In the genomic region with DNA sequence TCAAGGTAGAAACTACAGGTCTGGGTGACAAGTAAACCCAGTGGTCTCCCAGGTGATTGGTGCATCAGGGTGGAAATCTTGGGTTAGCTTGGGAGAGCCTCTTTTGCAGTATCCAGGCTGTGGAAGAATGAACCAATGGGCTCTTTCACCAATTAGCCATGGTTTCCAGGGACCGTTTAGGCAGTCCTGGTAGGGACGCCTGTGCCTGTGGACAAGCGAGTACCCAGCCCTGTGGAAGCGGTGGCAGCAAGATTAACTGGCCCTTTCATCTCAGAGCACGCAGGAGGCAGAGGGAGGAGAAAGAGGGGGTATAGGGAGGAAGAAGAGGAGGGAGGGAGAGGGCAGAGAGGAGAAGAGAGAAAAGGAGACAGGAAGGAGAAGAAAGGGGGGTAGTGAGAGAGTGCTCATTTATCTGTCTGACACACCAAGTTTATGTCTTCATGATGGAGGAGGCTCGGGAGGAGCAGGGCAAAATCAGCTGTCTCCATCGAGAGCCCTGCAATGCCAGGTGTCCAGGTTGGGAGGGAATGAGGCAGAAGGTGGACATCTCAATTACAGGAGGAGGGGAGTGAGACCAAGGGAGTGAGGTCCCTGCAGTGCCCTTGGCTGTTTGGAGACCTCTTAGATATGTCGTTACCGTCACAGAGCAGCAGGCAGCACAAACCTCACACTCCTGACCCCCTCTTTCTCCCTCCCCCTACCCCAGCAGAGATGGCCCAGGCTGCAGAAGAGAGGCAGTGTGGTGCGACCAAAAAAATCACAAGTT, we compare ENCODE assay signal across 18 cellular contexts. TPM values are rescaled to one million over a fixed set of nuclear protein-coding genes. Genes with fewer than 3 reads are reported as not detected.
DNase-seq lines count a peak whose midpoint lies in the region; ATAC-seq and TF ChIP-seq lines count a peak whose summit lies in the region.
"Had no signal": no experiment of that assay in that cellular context is flagged by ENCODE, and none has a peak within 500 bp of the region (broad histone marks: within the 10 kb centered on the region; RNA-seq: fewer than 3 reads in every experiment).

No MANE protein-coding gene starts in this region.

- H3K4me3 ChIP-seq in H7 (ENCODE audit: insufficient read depth, low read depth, low read length), result no peak overlapping the region
- no peak overlapping the region for H3K4me3 ChIP-seq in sigmoid colon
- H3K4me3 ChIP-seq: SJCRH30 had no signal

- H3K9me3 Mint-ChIP-seq in endothelial cell (ENCODE audit: unreplicated experiment), result no peaks in the 10 kb centered on the region
- no peaks in the 10 kb centered on the region for H3K9me3 Mint-ChIP-seq in activated naive CD4-positive, alpha-beta T cell treated with anti-CD3 and anti-CD28 coated beads, Interleukin-2, amount 10 ng/mL, durations not matched to agents 7 days and 5 days
- H3K9me3 Mint-ChIP-seq: CD4-positive, alpha-beta memory T cell; HFFc6 had no signal

- peak overlapping the region; percentile 13 for H3K27ac Mint-ChIP-seq in endothelial cell (ENCODE audit: unreplicated experiment)
- no peak overlapping the region for H3K27ac Mint-ChIP-seq in activated naive CD4-positive, alpha-beta T cell treated with anti-CD3 and anti-CD28 coated beads, Interleukin-2, amount 10 ng/mL, durations not matched to agents 7 days and 5 days
- H3K27ac Mint-ChIP-seq: CD4-positive, alpha-beta memory T cell; HFFc6 had no signal

- peaks cover 9% of the 10 kb centered on the region for H3K27me3 Mint-ChIP-seq in endothelial cell (ENCODE audit: unreplicated experiment)
- peaks cover 72% of the 10 kb centered on the region for H3K27me3 Mint-ChIP-seq in activated naive CD4-positive, alpha-beta T cell treated with anti-CD3 and anti-CD28 coated beads, Interleukin-2, amount 10 ng/mL, durations not matched to agents 7 days and 5 days

- H3K9me3 ChIP-seq in sigmoid colon, result no peaks in the 10 kb centered on the region
- H3K9me3 ChIP-seq: BE2C, SJCRH30 had no signal

- no peaks in the 10 kb centered on the region for H3K36me3 ChIP-seq in H7 (replicated peaks; ENCODE audit: control insufficient read depth, insufficient read depth, low read length)
- H3K36me3 ChIP-seq in sigmoid colon, result no peaks in the 10 kb centered on the region
- H3K36me3 ChIP-seq: BE2C, SJCRH30 had no signal

- H3K4me3 Mint-ChIP-seq in endothelial cell (ENCODE audit: unreplicated experiment), result no peak overlapping the region
- H3K4me3 Mint-ChIP-seq in activated naive CD4-positive, alpha-beta T cell treated with anti-CD3 and anti-CD28 coated beads, Interleukin-2, amount 10 ng/mL, durations not matched to agents 7 days and 5 days, result no peak overlapping the region
- H3K4me3 Mint-ChIP-seq: CD4-positive, alpha-beta memory T cell; HFFc6 had no signal

- no peak for ATAC-seq in HG02763 (IDR thresholded peaks at IDR 0.05; ENCODE audit: unreplicated experiment)

- no peak for TF ChIP-seq EP300 in sigmoid colon (IDR thresholded peaks at IDR 0.05)

- intact Hi-C loops in sigmoid colon (cut with DNase I), result no loop called here

- H3K36me3 Mint-ChIP-seq in endothelial cell (ENCODE audit: low read depth, unreplicated experiment), result no peaks in the 10 kb centered on the region
- H3K36me3 Mint-ChIP-seq in activated naive CD4-positive, alpha-beta T cell treated with anti-CD3 and anti-CD28 coated beads, Interleukin-2, amount 10 ng/mL, durations not matched to agents 7 days and 5 days, result no peaks in the 10 kb centered on the region
- H3K36me3 Mint-ChIP-seq: CD4-positive, alpha-beta memory T cell had no signal

- peaks cover 14% of the 10 kb centered on the region for H3K4me1 Mint-ChIP-seq in endothelial cell (ENCODE audit: unreplicated experiment)
- H3K4me1 Mint-ChIP-seq in activated naive CD4-positive, alpha-beta T cell treated with anti-CD3 and anti-CD28 coated beads, Interleukin-2, amount 10 ng/mL, durations not matched to agents 7 days and 5 days, result peaks cover 5% of the 10 kb centered on the region

- CTCF ChIA-PET in activated naive CD4-positive, alpha-beta T cell treated with anti-CD3 and anti-CD28 coated beads, Interleukin-2, amount 10 ng/mL, durations not matched to agents 7 days and 5 days (lab: Charles Lee), result interaction anchor here (0.7 to 1.1 kb wide), 3 partner anchors 11 to 435 kb away, joined by 3 to 7 read pairs (median 4); no protein-coding TSS in a partner anchor

- peaks cover 0 to 8% (median 8%) of the 10 kb centered on the region in 4 donors for H3K4me1 ChIP-seq in sigmoid colon

- TF ChIP-seq CTCF in endothelial cell (IDR thresholded peaks at IDR 0.05; ENCODE audit: unreplicated experiment) (no peak), sigmoid colon (IDR thresholded peaks at IDR 0.05) (no peak)

- no peak overlapping the region for H3K27ac ChIP-seq in sigmoid colon
- H3K27ac ChIP-seq: SJCRH30 had no signal

- DNase-seq in H7 (peak; percentile 21), NCI-H69 (lab: John Stamatoyannopoulos, UW) (peak; percentile 52), endothelial cell (ENCODE audit: low spot score) (no peak), sigmoid colon (peak; percentile 17)
- no peak for DNase-seq in stimulated activated naive CD4-positive, alpha-beta T cell (lab: John Stamatoyannopoulos, UW)
- no peak for DNase-seq in activated naive CD4-positive, alpha-beta T cell treated with anti-CD3 and anti-CD28 coated beads, Interleukin-2, amount 10 ng/mL, durations not matched to agents 7 days and 5 days
- DNase-seq: BE2C; CD4-positive, alpha-beta memory T cell; DMS79 treated with DMSO at 0.1 percent for 48 hours; GF-D8; HFFc6; KBM-7; NCI-H1092 treated with DMSO at 0.1 percent for 48 hours; NCI-H1694; NCI-H446 treated with DMSO at 0.1 percent for 48 hours; RPMI8226 had no signal

- peaks cover 2% of the 10 kb centered on the region; the same call in 1 of the 2 replicates for H3K27me3 ChIP-seq in H7 (ENCODE audit: control insufficient read depth, insufficient read depth, low read length)
- peaks cover 12 to 64% (median 38%) of the 10 kb centered on the region in 3 donors for H3K27me3 ChIP-seq in sigmoid colon
- H3K27me3 ChIP-seq: SJCRH30 had no signal

- TF ChIP-seq POLR2A in sigmoid colon (IDR thresholded peaks at IDR 0.05), result no peak

- WGBS in sigmoid colon, 2 donors, result 16% methylated on average over 10 of the region's 10 CpGs

RNA-seq across cellular contexts. Expression of gene ZDHHC22, which starts 4.6 kb away (rescaled TPM):
- total RNA-seq in H7 (2014; rRNA removed; shearing (Covaris generic)), result 8.9 and 11.6 TPM in 2 replicates
- total RNA-seq in endothelial cell (ENCODE audit: unreplicated experiment) (12.0 TPM), sigmoid colon (1 to 10 TPM in 2 of 4 donors, under 1 TPM in 2; 0.49 to 1.9 (median 1.0) TPM)
- polyA plus RNA-seq in sigmoid colon, result under 1 TPM in 1 of 3 donors, not detected in 2; 0.67 TPM
- total RNA-seq: CD4-positive, alpha-beta memory T cell; HFFc6 had no signal
- polyA plus RNA-seq: CD4-positive, alpha-beta memory T cell had no signal

RNA-seq across cellular contexts. Expression of gene TMEM63C, which starts 35.4 kb away (rescaled TPM):
- 2.1 and 2.2 TPM in 2 replicates for total RNA-seq in H7 (2014; rRNA removed; shearing (Covaris generic))
- total RNA-seq in endothelial cell (ENCODE audit: unreplicated experiment), result 6.6 TPM
- 1 to 10 TPM in 3 of 4 donors, under 1 TPM in 1; 0.28 to 2.1 (median 1.2) TPM for total RNA-seq in sigmoid colon
- polyA plus RNA-seq in sigmoid colon, result 1 to 10 TPM; 1.8 to 6.5 (median 5.5) TPM
- polyA plus RNA-seq: CD4-positive, alpha-beta memory T cell had no signal

RNA-seq across cellular contexts. Expression of gene CIPC, which starts 48.1 kb away (rescaled TPM):
- 18.7 and 22.3 TPM in 2 replicates for total RNA-seq in H7 (2014; rRNA removed; shearing (Covaris generic))
- 42.4 TPM for total RNA-seq in endothelial cell (ENCODE audit: unreplicated experiment)
- total RNA-seq in sigmoid colon, result 10 to 100 TPM; 59.7 to 96.1 (median 77.7) TPM
- polyA plus RNA-seq in sigmoid colon, result 10 to 100 TPM; 14.8 to 21.0 (median 18.0) TPM

Comparison
In these comparisons a context has a peak if more than half of its experiments do, and no peak if none do; other contexts are left out.
1. DNase-seq: peak in H7 (single experiment), NCI-H69 (single experiment) and sigmoid colon (single experiment); none in endothelial cell (single experiment), stimulated activated naive CD4-positive, alpha-beta T cell (0 of 6) and activated naive CD4-positive, alpha-beta T cell treated with anti-CD3 and anti-CD28 coated beads, Interleukin-2, amount 10 ng/mL, durations not matched to agents 7 days and 5 days (single experiment).